In the genomic region with DNA sequence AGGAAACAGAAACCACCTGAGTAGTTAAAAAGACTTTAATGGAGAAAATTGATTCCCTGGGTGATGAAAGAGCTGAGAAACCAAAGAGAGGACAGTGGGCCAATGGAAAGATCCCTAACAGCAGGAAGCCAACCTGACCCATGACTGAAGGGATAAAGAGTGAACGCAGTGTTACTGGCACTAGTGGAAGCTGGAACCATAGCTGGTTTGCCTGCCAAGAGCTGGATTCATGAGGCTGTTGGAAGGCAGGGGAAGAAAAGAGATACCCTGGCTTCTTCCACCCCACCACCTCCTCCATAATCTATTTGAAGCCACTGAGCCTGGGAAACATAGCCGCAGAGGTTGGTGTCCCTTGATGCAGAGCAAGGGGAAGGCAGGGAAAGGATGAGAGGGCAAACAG, we compare ENCODE assay signal across 23 cellular contexts.
"Had no signal": no experiment of that assay in that cellular context is flagged by ENCODE, and none has a peak within 500 bp of the region (broad histone marks: within the 10 kb centered on the region; RNA-seq: fewer than 3 reads in every experiment).

No MANE protein-coding gene starts in this region.

- H3K36me3 ChIP-seq: brain microvascular endothelial cell, cardiac muscle cell, Peyer's patch had no signal

- H3K27ac ChIP-seq: brain microvascular endothelial cell, cardiac muscle cell, Peyer's patch, RWPE1 had no signal

- H3K27ac Mint-ChIP-seq: activated CD4-positive, alpha-beta T cell treated with anti-CD3 and anti-CD28 coated beads, Interleukin-2, amount 10 ng/mL, durations not matched to agents 24 days and 14 days; activated naive CD4-positive, alpha-beta T cell treated with anti-CD3 and anti-CD28 coated beads, Interleukin-2, amount 50 U/mL, for 72 hours; T-helper 1 cell treated with Interleukin-12 subunit alpha and Interleukin-12 subunit beta and Interleukin-4 antibody, amounts not matched to agents 30 μg/mL and 1 μg/mL, for 36 hours; WTC11 had no signal

- H3K9me3 Mint-ChIP-seq: activated T-cell treated with anti-CD3 and anti-CD28 coated beads, Interleukin-2, amount 50 U/mL, for 4 hours had no signal

- H3K36me3 Mint-ChIP-seq: activated naive CD4-positive, alpha-beta T cell treated with anti-CD3 and anti-CD28 coated beads, Interleukin-2, amount 50 U/mL, for 72 hours; WTC11 had no signal

- H3K27me3 ChIP-seq: brain microvascular endothelial cell, cardiac muscle cell, Peyer's patch had no signal

- DNase-seq: activated CD4-positive, alpha-beta T cell treated with anti-CD3 and anti-CD28 coated beads for 1 hour; activated CD4-positive, alpha-beta T cell treated with anti-CD3 and anti-CD28 coated beads, Interleukin-2, amount 10 ng/mL, durations not matched to agents 24 days and 14 days; activated CD4-positive, alpha-beta T cell treated with anti-CD3 and anti-CD28 coated beads, Interleukin-2, amount 50 U/mL, for 48 hours; activated effector memory CD4-positive, alpha-beta T cell treated with anti-CD3 and anti-CD28 coated beads, Interleukin-2, amount 50 U/mL, for 16 hours; activated naive CD4-positive, alpha-beta T cell treated with Interleukin-2 at 50 U/mL for 16 hours; activated T-cell treated with anti-CD3 and anti-CD28 coated beads, Interleukin-2, amount 50 U/mL, for 4 hours; brain microvascular endothelial cell; IMR-90; Kasumi-1; KBM-7; NCI-H1048; NCI-H1417; NCI-H1930; NCI-H226; NCI-H510A treated with DMSO at 0.1 percent for 48 hours; NCI-H69; Peyer's patch; SHP77 had no signal

- H3K4me3 Mint-ChIP-seq: activated CD4-positive, alpha-beta T cell treated with anti-CD3 and anti-CD28 coated beads, Interleukin-2, amount 10 ng/mL, durations not matched to agents 24 days and 14 days; activated T-cell treated with anti-CD3 and anti-CD28 coated beads, Interleukin-2, amount 50 U/mL, for 4 hours; T-helper 1 cell treated with Interleukin-12 subunit alpha and Interleukin-12 subunit beta and Interleukin-4 antibody, amounts not matched to agents 30 μg/mL and 1 μg/mL, for 36 hours; WTC11 had no signal

- H3K4me1 Mint-ChIP-seq: activated CD4-positive, alpha-beta T cell treated with anti-CD3 and anti-CD28 coated beads, Interleukin-2, amount 10 ng/mL, durations not matched to agents 24 days and 14 days; WTC11 had no signal

- H3K27me3 Mint-ChIP-seq: activated CD4-positive, alpha-beta T cell treated with anti-CD3 and anti-CD28 coated beads, Interleukin-2, amount 10 ng/mL, durations not matched to agents 24 days and 14 days had no signal

- H3K4me3 ChIP-seq: cardiac muscle cell, Peyer's patch had no signal

- H3K4me1 ChIP-seq: Peyer's patch had no signal

- H3K9me3 ChIP-seq: Peyer's patch had no signal

- ATAC-seq: activated naive CD4-positive, alpha-beta T cell treated with anti-CD3 and anti-CD28 coated beads, Interleukin-2, amount 50 U/mL, for 72 hours; activated T-cell treated with anti-CD3 and anti-CD28 coated beads, Interleukin-2, amount 50 U/mL, for 4 hours; WTC11 had no signal
